ENCODE assay signal across 19 cellular contexts in genomic region chr6:148925701-148926100, GRCh38.
DNase-seq lines count a peak whose midpoint lies in the region; ATAC-seq, FAIRE-seq and TF ChIP-seq lines count a peak whose summit lies in the region.
"Had no signal": no experiment of that assay in that cellular context is flagged by ENCODE, and none has a peak within 500 bp of the region (broad histone marks: within the 10 kb centered on the region; RNA-seq: fewer than 3 reads in every experiment).

No MANE protein-coding gene starts in this region.

- no peak for TF ChIP-seq CTCF in astrocyte of the cerebellum (IDR thresholded peaks at IDR 0.05; ENCODE audit: low read depth, low read length, missing control alignments)
- no peak for TF ChIP-seq CTCF in nephron (IDR thresholded peaks at IDR 0.05; ENCODE audit: unreplicated experiment in 3 of 3)

- WGBS in right cardiac atrium = 88% methylated on average over 2 of the region's 2 CpGs

- peak overlapping the region in 2 of 3 experiments; percentile 53 to 71 for H3K27ac Mint-ChIP-seq in nephron

- DNase-seq in H4 (ENCODE audit: low spot score) (peak; percentile 8), astrocyte of the cerebellum (ENCODE audit: low read depth) (peak; percentile 35), NCI-H226 (no peak), right cardiac atrium (no peak), SW480 (ENCODE audit: low spot score) (no peak)
- DNase-seq: 8988T; AML-193; Caco-2; CD8-positive, alpha-beta memory T cell; DND-41; GDM1 had no signal

- no peaks in the 10 kb centered on the region for H3K27me3 Mint-ChIP-seq in nephron (ENCODE audit: low read depth)

- intact Hi-C loops in right cardiac atrium (cut with DNase I) = no loop called here

- H3K9me3 ChIP-seq in right cardiac atrium (ENCODE audit: control insufficient read depth, low read length) = no peaks in the 10 kb centered on the region
- H3K9me3 ChIP-seq: BLaER1, Caco-2 had no signal

- no peak overlapping the region for H3K4me3 Mint-ChIP-seq in nephron
- H3K4me3 Mint-ChIP-seq: CD8-positive, alpha-beta memory T cell had no signal

- H3K27ac ChIP-seq in right cardiac atrium (ENCODE audit: low read length) = no peak overlapping the region
- H3K27ac ChIP-seq: BLaER1, HL-60 had no signal

- peak; percentile 93 for FAIRE-seq in endometrium (lab: Jason Lieb, UNC)
- FAIRE-seq: GM12892, GM19239, H54 had no signal

- H3K4me1 ChIP-seq in right cardiac atrium (ENCODE audit: control insufficient read depth, insufficient read depth, low read length) = no peaks in the 10 kb centered on the region
- H3K4me1 ChIP-seq: BLaER1, Caco-2 had no signal

- in situ Hi-C loops in astrocyte of the cerebellum (cut with HindIII; ENCODE audit: low sequenced_read_pairs) = no loop called here

- peaks cover 34% of the 10 kb centered on the region for H3K4me1 Mint-ChIP-seq in nephron
- H3K4me1 Mint-ChIP-seq: CD8-positive, alpha-beta memory T cell had no signal

- no peaks in the 10 kb centered on the region for H3K9me3 Mint-ChIP-seq in nephron
- H3K9me3 Mint-ChIP-seq: CD8-positive, alpha-beta memory T cell had no signal

- no peak overlapping the region for H3K4me3 ChIP-seq in astrocyte of the cerebellum (ENCODE audit: low read depth, low read length)
- H3K4me3 ChIP-seq in right cardiac atrium (ENCODE audit: low read length) = no peak overlapping the region
- H3K4me3 ChIP-seq: BLaER1 had no signal

- no peak for ATAC-seq in right cardiac atrium
- ATAC-seq: HCT116 had no signal

- H3K27me3 ChIP-seq in right cardiac atrium (ENCODE audit: control insufficient read depth, insufficient read depth) = no peaks in the 10 kb centered on the region
- H3K27me3 ChIP-seq: BLaER1 had no signal

- H3K36me3 Mint-ChIP-seq in nephron (ENCODE audit: low read depth) = peaks cover under 1% of the 10 kb centered on the region
- H3K36me3 Mint-ChIP-seq: CD8-positive, alpha-beta memory T cell had no signal

Comparison
In these comparisons a context has a peak if more than half of its experiments do, and no peak if none do; other contexts are left out.
1. DNase-seq: peak in H4 (single experiment) and astrocyte of the cerebellum (single experiment); none in NCI-H226 (single experiment), right cardiac atrium (0 of 3) and SW480 (single experiment).